ENCODE assay signal across 8 cellular contexts in genomic region chr10:107814865-107815487, GRCh38.
DNase-seq lines count a peak whose midpoint lies in the region; ATAC-seq and TF ChIP-seq lines count a peak whose summit lies in the region.

No MANE protein-coding gene starts in this region.

- ATAC-seq in psoas muscle (no peak), HG03159 (IDR thresholded peaks at IDR 0.05; ENCODE audit: unreplicated experiment) (no peak)

- 36 to 47% (median 38%) methylated on average over 6 of the region's 6 CpGs for WGBS in psoas muscle, 3 donors

- H3K36me3 ChIP-seq in psoas muscle (ENCODE audit: insufficient read depth in 1 of 2, low read depth in 1 of 2): no peaks in the 10 kb centered on the region

- in situ Hi-C loops in SK-MEL-5 (cut with HindIII; ENCODE audit: low pct_unique_long_range_greater_than_20kb, low sequenced_read_pairs): no loop called here

- H3K9me3 ChIP-seq in psoas muscle: no peaks in the 10 kb centered on the region

- no peak overlapping the region for H3K27ac ChIP-seq in psoas muscle

- DNase-seq in AG04449 (ENCODE audit: low read depth, low spot score) (peak; percentile 12), SK-MEL-5 (ENCODE audit: low read depth, low spot score) (peak; percentile 82), foreskin melanocyte (peak; percentile 75), psoas muscle (peak in 1 of 2 donors; percentile 13), NCI-H1092 (lab: John Stamatoyannopoulos, UW) (no peak)

- H3K27me3 ChIP-seq in psoas muscle (ENCODE audit: insufficient read depth in 3 of 3, low read length in 2 of 3): no peaks in the 10 kb centered on the region

- CTCF ChIA-PET in AG04449 (lab: Yijun Ruan, JAX): interaction anchor here (0.6 to 6.1 kb wide), 11 partner anchors 9 to 1109 kb away, joined by 3 to 88 read pairs (median 3); no protein-coding TSS in a partner anchor

- no peaks in the 10 kb centered on the region for H3K4me1 ChIP-seq in psoas muscle

- H3K4me3 ChIP-seq in AG04449 (ENCODE audit: low read depth, low read length) (no peak overlapping the region), psoas muscle (no peak overlapping the region)

- peak; percentile 80 for TF ChIP-seq CTCF in AG04449 (IDR thresholded peaks at IDR 0.05; ENCODE audit: insufficient read depth, low read length, missing control alignments)
- peak; percentile 72 for TF ChIP-seq CTCF in GM12873 (IDR thresholded peaks at IDR 0.05; ENCODE audit: insufficient read depth, low read depth, low read length, missing control alignments)
- peak; percentile 17 for TF ChIP-seq CTCF in psoas muscle (IDR thresholded peaks at IDR 0.05)

- POLR2A ChIA-PET in AG04449 (lab: Yijun Ruan, JAX): no interaction called here

- TF ChIP-seq EP300 in Ishikawa (IDR thresholded peaks at IDR 0.05; ENCODE audit: borderline replicate concordance): no peak

- peak; percentile 54 for TF ChIP-seq RAD21 in Ishikawa (IDR thresholded peaks at IDR 0.05; ENCODE audit: low read depth)

- intact Hi-C loops in psoas muscle (cut with DNase I): no loop called here

TF ChIP-seq in Ishikawa, 13 proteins besides CTCF, POLR2A, EP300 and RAD21:
- TF ChIP-seq TAF1 (IDR thresholded peaks at IDR 0.05; ENCODE audit: low read depth) (no peak), USF1 (IDR thresholded peaks at IDR 0.05) (no peak), TEAD4 (IDR thresholded peaks at IDR 0.05) (no peak), CEBPB (IDR thresholded peaks at IDR 0.05) (no peak), NFIC (IDR thresholded peaks at IDR 0.05) (no peak), EGR1 (IDR thresholded peaks at IDR 0.05) (no peak), YY1 (IDR thresholded peaks at IDR 0.05; ENCODE audit: low read depth) (no peak), REST (IDR thresholded peaks at IDR 0.05; ENCODE audit: low read depth) (no peak), TCF12 (IDR thresholded peaks at IDR 0.05; ENCODE audit: low read depth) (no peak), CREB1 (IDR thresholded peaks at IDR 0.05; ENCODE audit: low read depth) (no peak), FOXM1 (IDR thresholded peaks at IDR 0.05; ENCODE audit: borderline replicate concordance, low read depth) (no peak), ZBTB7A (IDR thresholded peaks at IDR 0.05; ENCODE audit: low read depth) (no peak)
- TF ChIP-seq, protein P1, sequence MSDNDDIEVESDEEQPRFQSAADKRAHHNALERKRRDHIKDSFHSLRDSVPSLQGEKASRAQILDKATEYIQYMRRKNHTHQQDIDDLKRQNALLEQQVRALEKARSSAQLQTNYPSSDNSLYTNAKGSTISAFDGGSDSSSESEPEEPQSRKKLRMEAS (IDR thresholded peaks at IDR 0.05): no peak

Comparison
In these comparisons a context has a peak if more than half of its experiments do, and no peak if none do; other contexts are left out.
1. CTCF ChIP-seq: peak in every context shown above with its lines; median percentile 80 in AG04449; 72 in GM12873; 17 in psoas muscle.